ENCODE assay signal across 1 cellular context in genomic region chr12:50641566-50641965, GRCh38.
TF ChIP-seq lines count a peak whose summit lies in the region.

No MANE protein-coding gene starts in this region.

TF ChIP-seq in K562, 482 proteins besides CTCF, POLR2A, EP300 and RAD21 (continued from another document):
- TF ChIP-seq USF1 (CRISPR knock-in tag; IDR thresholded peaks at IDR 0.05) (peak; percentile 54), HES1 (IDR thresholded peaks at IDR 0.05; ENCODE audit: low read depth) (no peak), SAFB2 (IDR thresholded peaks at IDR 0.05; ENCODE audit: borderline replicate concordance, low read depth, low read length, severe bottlenecking) (no peak), HDAC1 (IDR thresholded peaks at IDR 0.05) (no peak), ZSCAN29 (IDR thresholded peaks at IDR 0.05) (no peak), RBM22 (IDR thresholded peaks at IDR 0.05; ENCODE audit: low read depth, low read length, poor library complexity, severe bottlenecking) (no peak), UBTF (IDR thresholded peaks at IDR 0.05; ENCODE audit: borderline replicate concordance in 1 of 2, low read depth in 2 of 2, low read length in 2 of 2) (no peak), ZNF324 (CRISPR knock-in tag; IDR thresholded peaks at IDR 0.05) (no peak), HNRNPH1 (optimal IDR thresholded peaks at IDR 0.05; ENCODE audit: low read depth, low read length) (no peak), KDM1A (IDR thresholded peaks at IDR 0.05) (no peak), GATAD2A (IDR thresholded peaks at IDR 0.05) (no peak), SREBF1 (IDR thresholded peaks at IDR 0.05; ENCODE audit: borderline replicate concordance, low read depth, low read length) (no peak), ZBTB33 (CRISPR knock-in tag; IDR thresholded peaks at IDR 0.05) (no peak), MYNN (IDR thresholded peaks at IDR 0.05) (0 out of 2 replicates have a peak, but pooled peaks have one; percentile 36), MYNN (CRISPR knock-in tag; IDR thresholded peaks at IDR 0.05) (no peak), NCOA2 (IDR thresholded peaks at IDR 0.05; ENCODE audit: partially characterized antibody in 2 of 2) (no peak), ETS1 (conservative IDR thresholded peaks at IDR 0.05; ENCODE audit: control insufficient read depth, low read depth, low read length) (no peak), POLR2AphosphoS5 (IDR thresholded peaks at IDR 0.05; ENCODE audit: control insufficient read depth, insufficient read depth, low read depth, low read length) (0 out of 2 replicates have a peak, but pooled peaks have one; percentile 32), ZNF79 (CRISPR knock-in tag; IDR thresholded peaks at IDR 0.05; ENCODE audit: low read depth) (no peak), CSDE1 (IDR thresholded peaks at IDR 0.05) (no peak), HDGF (IDR thresholded peaks at IDR 0.05) (no peak), CREB3 (tag; conservative IDR thresholded peaks at IDR 0.05; ENCODE audit: low read depth) (0 out of 2 replicates have a peak, but pooled peaks have one; percentile 28)
